Comparison of ENCODE assay signal across 8 cellular contexts in the genomic region with DNA sequence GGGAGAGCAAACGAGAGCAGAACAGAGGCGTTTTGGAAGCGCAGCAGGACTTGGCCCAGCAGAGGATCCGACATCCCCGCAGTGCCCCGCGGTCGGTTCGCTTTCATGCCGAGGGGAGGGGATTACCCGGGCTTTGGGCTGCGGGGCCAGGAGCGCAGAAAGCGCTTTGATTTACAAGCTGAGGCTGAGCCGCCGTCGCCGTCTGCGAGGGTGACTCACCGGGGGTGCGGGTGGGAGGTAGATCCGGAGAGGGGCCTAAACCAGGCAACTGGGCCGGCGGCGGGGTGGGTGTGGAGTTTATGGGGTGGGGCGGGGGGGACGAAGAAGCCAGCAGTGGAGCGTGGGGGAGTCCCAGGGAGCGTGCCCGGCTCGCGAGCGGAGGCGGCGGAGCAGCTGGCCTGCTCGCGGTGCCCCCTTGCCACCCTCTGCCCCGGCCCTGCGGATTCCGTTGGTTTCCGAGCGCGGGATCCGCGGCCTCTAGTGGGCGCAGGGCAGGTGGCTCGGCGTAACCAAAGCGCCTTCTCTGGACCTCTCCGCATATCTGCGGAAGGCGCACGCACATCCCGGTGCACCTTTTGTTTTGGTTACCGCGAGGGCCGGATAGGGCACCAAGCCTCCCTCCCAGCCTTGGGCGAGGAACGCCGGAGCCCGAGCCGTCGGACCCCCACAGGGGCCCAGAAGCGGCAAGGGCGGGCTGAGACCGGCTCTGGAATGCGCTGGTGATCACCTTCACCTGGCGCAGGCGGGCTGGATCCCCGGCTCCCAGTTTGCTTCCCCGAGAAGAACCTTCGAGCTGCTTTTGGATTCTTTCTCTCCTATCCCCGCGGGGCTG. TPM values are rescaled to one million over a fixed set of nuclear protein-coding genes. Genes with fewer than 3 reads are reported as not detected.
A peak's percentile ranks its signal among the peaks of the same experiment; 100 is the strongest.
DNase-seq lines count a peak whose midpoint lies in the region; ATAC-seq, FAIRE-seq and TF ChIP-seq lines count a peak whose summit lies in the region.

No MANE protein-coding gene starts in this region.

- H3K4me3 ChIP-seq in PC-3 (ENCODE audit: low read length): peak overlapping the region; percentile 86

- peaks cover 27% of the 10 kb centered on the region for H3K4me1 ChIP-seq in PC-3 (ENCODE audit: insufficient read depth, low read length)

- no peaks in the 10 kb centered on the region for H3K36me3 Mint-ChIP-seq in activated naive CD4-positive, alpha-beta T cell treated with anti-CD3 and anti-CD28 coated beads, Interleukin-2, amount 50 U/mL, for 24 hours
- peaks cover 7% of the 10 kb centered on the region for H3K36me3 Mint-ChIP-seq in progenitor cell of endocrine pancreas (ENCODE audit: insufficient read depth)

- H3K36me3 ChIP-seq in PC-3 (ENCODE audit: low read depth, low read length): peaks cover 23% of the 10 kb centered on the region

- TF ChIP-seq POLR2A in GM12892 (IDR thresholded peaks at IDR 0.05; ENCODE audit: low read depth, low read length): no peak

- TSS peak; percentile 36 for BruUV-seq in PC-3 (replicated peaks; lab: Mats Ljungman, UMichigan)

- H3K27me3 Mint-ChIP-seq in activated naive CD4-positive, alpha-beta T cell treated with anti-CD3 and anti-CD28 coated beads, Interleukin-2, amount 50 U/mL, for 24 hours: peaks cover 39% of the 10 kb centered on the region
- H3K27me3 Mint-ChIP-seq in progenitor cell of endocrine pancreas: no peaks in the 10 kb centered on the region

- POLR2A ChIA-PET in PC-3 (lab: Charles Lee; ENCODE audit: unreplicated experiment): interaction anchor here (0.5 to 1.5 kb wide), 6 partner anchors 38 to 493 kb away, joined by 3 to 39 read pairs (median 6); no protein-coding TSS in a partner anchor

- H3K4me1 Mint-ChIP-seq in activated naive CD4-positive, alpha-beta T cell treated with anti-CD3 and anti-CD28 coated beads, Interleukin-2, amount 50 U/mL, for 24 hours: peaks cover 18% of the 10 kb centered on the region
- peaks cover 18% of the 10 kb centered on the region for H3K4me1 Mint-ChIP-seq in progenitor cell of endocrine pancreas (ENCODE audit: low read depth)

- no peak for FAIRE-seq in GM12892 (lab: Jason Lieb, UNC)

- ATAC-seq in PC-3: peak; percentile 36
- ATAC-seq in Right ventricle myocardium superior (ENCODE audit: poor library complexity): peak; percentile 72
- ATAC-seq in HG02642 (IDR thresholded peaks at IDR 0.05; ENCODE audit: poor library complexity, unreplicated experiment): no peak
- ATAC-seq in HG02840 (IDR thresholded peaks at IDR 0.05; ENCODE audit: low FRiP score, unreplicated experiment): no peak

- no peaks in the 10 kb centered on the region for H3K27me3 ChIP-seq in PC-3 (ENCODE audit: low read length)

- peak overlapping the region; percentile 86 for H3K4me3 Mint-ChIP-seq in activated naive CD4-positive, alpha-beta T cell treated with anti-CD3 and anti-CD28 coated beads, Interleukin-2, amount 50 U/mL, for 24 hours
- peak overlapping the region; percentile 96 for H3K4me3 Mint-ChIP-seq in progenitor cell of endocrine pancreas (ENCODE audit: low read depth)

- H3K27ac Mint-ChIP-seq in activated naive CD4-positive, alpha-beta T cell treated with anti-CD3 and anti-CD28 coated beads, Interleukin-2, amount 50 U/mL, for 24 hours: no peak overlapping the region
- H3K27ac Mint-ChIP-seq in progenitor cell of endocrine pancreas: peak overlapping the region; percentile 97

- H3K9me3 Mint-ChIP-seq in activated naive CD4-positive, alpha-beta T cell treated with anti-CD3 and anti-CD28 coated beads, Interleukin-2, amount 50 U/mL, for 24 hours: no peaks in the 10 kb centered on the region
- no peaks in the 10 kb centered on the region for H3K9me3 Mint-ChIP-seq in progenitor cell of endocrine pancreas (ENCODE audit: low read depth)

- peaks cover 32% of the 10 kb centered on the region for H4K20me1 ChIP-seq in PC-3 (ENCODE audit: low read length)

- DNase-seq in A172 (ENCODE audit: low spot score) (peak; percentile 21), GM12892 (ENCODE audit: insufficient read length) (peak; percentile 39), PC-3 (peak; percentile 85), Right ventricle myocardium superior (peak; percentile 46), progenitor cell of endocrine pancreas (ENCODE audit: low spot score, unreplicated experiment) (peak; percentile 37)

- peak overlapping the region; percentile 79 for H3K9ac ChIP-seq in PC-3 (ENCODE audit: low read length)

- H2AFZ ChIP-seq in PC-3 (ENCODE audit: low read length): peak overlapping the region; percentile 84

- H3F3A ChIP-seq in PC-3 (ENCODE audit: low read length, unreplicated experiment): no peaks in the 10 kb centered on the region

- CTCF ChIA-PET in PC-3 (lab: Charles Lee): interaction anchor here (0.6 to 1.0 kb wide), 2 partner anchors 8 to 97 kb away, joined by 4 to 5 read pairs; no protein-coding TSS in a partner anchor

- no peaks in the 10 kb centered on the region for H3K9me3 ChIP-seq in PC-3 (ENCODE audit: low read length)

- peak overlapping the region; percentile 34 for H3K27ac ChIP-seq in PC-3 (ENCODE audit: low read length)

- peak overlapping the region; percentile 87 for H3K4me2 ChIP-seq in PC-3 (ENCODE audit: low read length)

- peaks cover 70% of the 10 kb centered on the region for H3K79me2 ChIP-seq in PC-3 (ENCODE audit: low read length)

- H3K9me2 ChIP-seq in PC-3 (replicated peaks; ENCODE audit: low read length): no peaks in the 10 kb centered on the region

- TF ChIP-seq CTCF in PC-3 (conservative IDR thresholded peaks at IDR 0.05; ENCODE audit: low read depth, low read length) (peak; percentile 62), progenitor cell of endocrine pancreas (IDR thresholded peaks at IDR 0.05; ENCODE audit: unreplicated experiment) (peak; percentile 64)

- intact Hi-C loops in PC-3 (cut with micrococcal nuclease): loop anchor here (1.0 to 5.0 kb wide), 7 partner anchors 56 to 476 kb away; no protein-coding TSS in a partner anchor
- intact Hi-C loops in Right ventricle myocardium superior (cut with DNase I): no loop called here

RNA-seq across cellular contexts. Expression of gene SIX4, which starts 2.6 kb away (rescaled TPM):
- 6.5 and 7.5 TPM in 2 replicates for total RNA-seq in A172 (2014; rRNA removed; shearing (Covaris generic))
- polyA plus RNA-seq in GM12892 (2012; ENCODE audit: missing spikeins): not detected
- total RNA-seq in PC-3 (2014; rRNA removed): 29.2 and 33.2 TPM in 2 replicates
- total RNA-seq in Right ventricle myocardium superior: 1.6 TPM
- 20.4 and 21.7 TPM in 2 replicates for total RNA-seq in progenitor cell of endocrine pancreas

RNA-seq across cellular contexts. Expression of gene MNAT1, which starts 13.0 kb away (rescaled TPM):
- total RNA-seq in A172 (2014; rRNA removed; shearing (Covaris generic)): 29.7 and 39.6 TPM in 2 replicates
- 57.2 TPM for polyA plus RNA-seq in GM12892 (2012; ENCODE audit: missing spikeins)
- total RNA-seq in PC-3 (2014; rRNA removed) (88.6 and 95.7 TPM in 2 replicates), Right ventricle myocardium superior (24.3 TPM), progenitor cell of endocrine pancreas (51.1 and 54.1 TPM in 2 replicates)

Comparison
In these comparisons a context has a peak if more than half of its experiments do, and no peak if none do; other contexts are left out.
1. DNase-seq: peak in every context shown above with its lines; median percentile 85 in PC-3; 46 in Right ventricle myocardium superior; 39 in GM12892; 37 in progenitor cell of endocrine pancreas; 21 in A172.
2. ATAC-seq: peak in PC-3 (single experiment) and Right ventricle myocardium superior (single experiment); none in HG02642 (single experiment) and HG02840 (single experiment).